Comparison of ENCODE assay signal across 14 cellular contexts in genomic region chr5:107576736-107577440, GRCh38.
DNase-seq lines count a peak whose midpoint lies in the region; ATAC-seq, FAIRE-seq and TF ChIP-seq lines count a peak whose summit lies in the region.
"Had no signal": no experiment of that assay in that cellular context is flagged by ENCODE, and none has a peak within 500 bp of the region (broad histone marks: within the 10 kb centered on the region; RNA-seq: fewer than 3 reads in every experiment).

No MANE protein-coding gene starts in this region.

- no peak overlapping the region for H4K91ac ChIP-seq in neuronal stem cell (ENCODE audit: low read depth, low read length, poor library complexity)

- WGBS in neuronal stem cell (ENCODE audit: extremely low coverage in 2 of 2, insufficient read length in 2 of 2, insufficient replicate concordance in 1 of 2), 2 donors, result no CpG with 5 or more reads among the region's 3 CpGs
- 0% methylated on average over 3 of the region's 3 CpGs for WGBS in HepG2 (ENCODE audit: low lambda C conversion rate)

- H3K36me3 ChIP-seq in OCI-LY7 (ENCODE audit: insufficient read depth, low read length) (no peaks in the 10 kb centered on the region), neuronal stem cell (replicated peaks in 1 of 2; ENCODE audit: control insufficient read depth in 2 of 2, insufficient read depth in 2 of 2, low read length in 2 of 2) (no peaks in the 10 kb centered on the region), MG63 (no peaks in the 10 kb centered on the region), HepG2 (replicated peaks in 1 of 2; ENCODE audit: control insufficient read depth in 1 of 2, insufficient read depth in 2 of 2, low read length in 2 of 2) (no peaks in the 10 kb centered on the region)
- H3K36me3 ChIP-seq: ascending aorta, right lobe of liver had no signal

- no peak overlapping the region for H2BK15ac ChIP-seq in neuronal stem cell (ENCODE audit: low read length)

- BruUV-seq in OCI-LY7 (replicated peaks; lab: Mats Ljungman, UMichigan), result no TSS peak
- no TSS peak for BruUV-seq in HepG2 (replicated peaks; lab: Mats Ljungman, UMichigan)

- intact Hi-C loops in OCI-LY7 (cut with micrococcal nuclease; ENCODE audit: unreplicated experiment), result no loop called here
- intact Hi-C loops in HepG2 (cut with micrococcal nuclease; ENCODE audit: unreplicated experiment), result no loop called here

- H3K79me2 ChIP-seq in OCI-LY7 (ENCODE audit: insufficient read depth, low read depth, low read length), result no peaks in the 10 kb centered on the region
- H3K79me2 ChIP-seq in HepG2 (ENCODE audit: insufficient read depth, low read length), result no peaks in the 10 kb centered on the region

- no peak overlapping the region for H2BK120ac ChIP-seq in neuronal stem cell (ENCODE audit: low read depth, low read length)

- H3K27ac ChIP-seq in OCI-LY7 (ENCODE audit: low read depth, low read length, poor library complexity, severe bottlenecking) (no peak overlapping the region), neuronal stem cell (replicated peaks; ENCODE audit: low read length) (peak overlapping the region; percentile 23), HepG2 (ENCODE audit: extremely low read length, insufficient read depth, low read length) (no peak overlapping the region)
- H3K27ac ChIP-seq: ascending aorta, right lobe of liver had no signal

- H2BK5ac ChIP-seq in neuronal stem cell (ENCODE audit: low read length), result no peak overlapping the region

- no peaks in the 10 kb centered on the region for H4K20me1 ChIP-seq in OCI-LY7 (ENCODE audit: insufficient read depth, low read length)
- H4K20me1 ChIP-seq in HepG2 (ENCODE audit: insufficient read depth, low read length), result no peaks in the 10 kb centered on the region

- no peak overlapping the region for H3K4ac ChIP-seq in neuronal stem cell (ENCODE audit: low read length)

- H3K23ac ChIP-seq in neuronal stem cell (ENCODE audit: low read depth, low read length, poor library complexity), result no peak overlapping the region

- H3K9me2 ChIP-seq in OCI-LY7 (ENCODE audit: insufficient read depth, low read length), result no peaks in the 10 kb centered on the region

- ATAC-seq in HepG2, result no peak
- ATAC-seq: right lobe of liver; stimulated activated naive CD8-positive, alpha-beta T cell treated with anti-CD3 and anti-CD28 coated beads, Interleukin-15, Interleukin-2, amounts not matched to agents 100 U/mL and 50 U/mL, for 24 hours had no signal

- no peak overlapping the region for H4K8ac ChIP-seq in neuronal stem cell (ENCODE audit: low read depth, low read length)

- no peak for TF ChIP-seq RAD21 in HepG2 (CRISPR knock-in tag; IDR thresholded peaks at IDR 0.05)

- TF ChIP-seq EP300 in HepG2 (IDR thresholded peaks at IDR 0.05; ENCODE audit: low read depth in 2 of 2, low read length in 2 of 2), result no peak
- no peak for TF ChIP-seq EP300 in HepG2 (CRISPR knock-in tag; IDR thresholded peaks at IDR 0.05; ENCODE audit: borderline replicate concordance)

- no peak overlapping the region for H3K14ac ChIP-seq in neuronal stem cell (ENCODE audit: low read length)

- TF ChIP-seq POLR2A in HepG2 (IDR thresholded peaks at IDR 0.05; ENCODE audit: insufficient read depth in 1 of 2, low read depth in 2 of 2, low read length in 2 of 2), result no peak

- H3K9me3 ChIP-seq in OCI-LY7 (ENCODE audit: low read length), result no peaks in the 10 kb centered on the region
- no peaks in the 10 kb centered on the region for H3K9me3 ChIP-seq in neuronal stem cell (replicated peaks in 1 of 2; ENCODE audit: control insufficient read depth in 2 of 2, insufficient read depth in 1 of 2, low read depth in 1 of 2, low read length in 2 of 2)
- no peaks in the 10 kb centered on the region for H3K9me3 ChIP-seq in MG63
- no peaks in the 10 kb centered on the region for H3K9me3 ChIP-seq in HepG2 (ENCODE audit: low read length)
- H3K9me3 ChIP-seq: ascending aorta, right lobe of liver had no signal

- no peak overlapping the region for H3K18ac ChIP-seq in neuronal stem cell (ENCODE audit: low read length)

- H2BK12ac ChIP-seq in neuronal stem cell (ENCODE audit: low read length), result no peak overlapping the region

- peak; percentile 64 for FAIRE-seq in GM18507 (lab: Jason Lieb, UNC)
- FAIRE-seq in HepG2 (lab: Jason Lieb, UNC), result no peak
- FAIRE-seq: RCC 7860, urothelium cell line had no signal

- POLR2A ChIA-PET in OCI-LY7 (lab: Charles Lee), result interaction anchor here (0.6 to 1.2 kb wide), 5 partner anchors 9 to 81 kb away, joined by 3 read pairs; no protein-coding TSS in a partner anchor
- POLR2A ChIA-PET in HepG2 (lab: Yijun Ruan, JAX), result no interaction called here

- H3K4me3 ChIP-seq in OCI-LY7 (ENCODE audit: low read depth, low read length, poor library complexity, severe bottlenecking) (no peak overlapping the region), epithelial cell of esophagus (ENCODE audit: low read length) (no peak overlapping the region), neuronal stem cell (ENCODE audit: low read length in 2 of 2) (no peak overlapping the region), MG63 (no peak overlapping the region), HepG2 (replicated peaks in 1 of 3; ENCODE audit: insufficient read depth in 1 of 3, low read depth in 2 of 3, low read length in 3 of 3) (no peak overlapping the region)
- H3K4me3 ChIP-seq: ascending aorta, right lobe of liver had no signal

- H2AK5ac ChIP-seq in neuronal stem cell (ENCODE audit: low read depth, low read length), result no peak overlapping the region

- in situ Hi-C loops in HepG2 (cut with HindIII; ENCODE audit: extremely low pct_ligation_motif_present, low pct_unique_long_range_greater_than_20kb), result no loop called here

- H3K4me2 ChIP-seq in OCI-LY7 (ENCODE audit: low read length) (no peak overlapping the region), neuronal stem cell (ENCODE audit: insufficient read depth, low read length, poor library complexity, severe bottlenecking) (no peak overlapping the region), HepG2 (ENCODE audit: low read depth, low read length) (no peak overlapping the region)

- DNase-seq in GM18507 (ENCODE audit: extremely low spot score, insufficient read length, low read depth) (no peak), OCI-LY7 (ENCODE audit: low spot score) (no peak), epithelial cell of esophagus (ENCODE audit: low read depth) (peak; percentile 92), neuronal stem cell (ENCODE audit: low spot score) (no peak), MG63 (no peak), NCI-H2107 (lab: John Stamatoyannopoulos, UW) (no peak), HepG2 (ENCODE audit: low spot score) (no peak), NCI-H748 treated with DMSO at 0.1 percent for 48 hours (lab: John Stamatoyannopoulos, UW) (no peak)
- DNase-seq: NCI-H1417 treated with DMSO at 0.1 percent for 48 hours; right lobe of liver; stimulated activated naive CD8-positive, alpha-beta T cell treated with anti-CD3 and anti-CD28 coated beads, Interleukin-15, Interleukin-2, amounts not matched to agents 100 U/mL and 50 U/mL, for 24 hours had no signal

- H3K79me1 ChIP-seq in neuronal stem cell (ENCODE audit: low read depth, low read length), result no peaks in the 10 kb centered on the region

- CTCF ChIA-PET in OCI-LY7 (lab: Charles Lee; ENCODE audit: unreplicated experiment), result no interaction called here
- CTCF ChIA-PET in HepG2 (lab: Yijun Ruan, JAX; ENCODE audit: low intra/inter-chr PET ratio, low total read pairs), result no interaction called here

- peak overlapping the region; percentile 61 for H2AFZ ChIP-seq in OCI-LY7 (ENCODE audit: low read length)
- no peak overlapping the region for H2AFZ ChIP-seq in neuronal stem cell (ENCODE audit: low read length)
- H2AFZ ChIP-seq in HepG2 (ENCODE audit: low read length), result no peak overlapping the region

- TF ChIP-seq CTCF in OCI-LY7 (conservative IDR thresholded peaks at IDR 0.05; ENCODE audit: low read length), result no peak
- no peak for TF ChIP-seq CTCF in epithelial cell of esophagus (IDR thresholded peaks at IDR 0.05; ENCODE audit: insufficient read depth, low read depth, low read length, missing control alignments)
- no peak for TF ChIP-seq CTCF in HepG2 (CRISPR knock-in tag; IDR thresholded peaks at IDR 0.05)

- H3K4me1 ChIP-seq in OCI-LY7 (ENCODE audit: insufficient read depth, low read length, poor library complexity, severe bottlenecking), result peaks cover 19% of the 10 kb centered on the region
- peaks cover 29 to 32% of the 10 kb centered on the region in 2 donors for H3K4me1 ChIP-seq in neuronal stem cell (ENCODE audit: control insufficient read depth in 2 of 2, insufficient read depth in 1 of 2, low read depth in 1 of 2, low read length in 2 of 2)
- peaks cover 5% of the 10 kb centered on the region; the same call in 1 of the 2 replicates for H3K4me1 ChIP-seq in HepG2 (ENCODE audit: insufficient read depth, low read length)
- H3K4me1 ChIP-seq: right lobe of liver had no signal

- H3K27me3 ChIP-seq in neuronal stem cell (ENCODE audit: control insufficient read depth in 3 of 3, insufficient read depth in 3 of 3, low read depth in 1 of 3, low read length in 3 of 3), result no peaks in the 10 kb centered on the region
- H3K27me3 ChIP-seq in MG63, result no peaks in the 10 kb centered on the region
- peaks cover 0 to 4% of the 10 kb centered on the region in 2 experiments; a peak in 1 of 5 replicates for H3K27me3 ChIP-seq in HepG2 (ENCODE audit: control insufficient read depth in 1 of 2, insufficient read depth in 2 of 2, low read length in 2 of 2)
- H3K27me3 ChIP-seq: ascending aorta, right lobe of liver had no signal

- H3K9ac ChIP-seq in neuronal stem cell (ENCODE audit: low read depth, low read length, poor library complexity), result no peak overlapping the region
- H3K9ac ChIP-seq in HepG2 (ENCODE audit: insufficient read depth, low read depth, low read length), result no peak overlapping the region

TF ChIP-seq in HepG2, 621 proteins besides CTCF, POLR2A, EP300 and RAD21 (continues in another document):
- TF ChIP-seq ZNF737 (CRISPR knock-in tag; IDR thresholded peaks at IDR 0.05; ENCODE audit: borderline replicate concordance) (no peak), HOXA7 (CRISPR knock-in tag; IDR thresholded peaks at IDR 0.05) (no peak)
